Comparison of ENCODE assay signal across 1 cellular context in genomic region chr20:54207743-54208491, GRCh38.
TF ChIP-seq lines count a peak whose summit lies in the region.

A gene with protein sequence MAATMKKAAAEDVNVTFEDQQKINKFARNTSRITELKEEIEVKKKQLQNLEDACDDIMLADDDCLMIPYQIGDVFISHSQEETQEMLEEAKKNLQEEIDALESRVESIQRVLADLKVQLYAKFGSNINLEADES (plus strand): TSS chr20:54208087. CDS start chr20:54208101, 14 bp downstream.

TF ChIP-seq in HepG2, 621 proteins besides CTCF, POLR2A, EP300 and RAD21 (continued from another document and continues in another):
- TF ChIP-seq TCF7L2 (IDR thresholded peaks at IDR 0.05; ENCODE audit: low read depth, low read length) (no peak; the same call in 1 of the 2 replicates), ZNF670 (CRISPR knock-in tag; IDR thresholded peaks at IDR 0.05; ENCODE audit: borderline replicate concordance) (peak; percentile 71; the same call in 1 of the 2 replicates), MLLT10 (CRISPR knock-in tag; IDR thresholded peaks at IDR 0.05) (no peak), RBM22 (optimal IDR thresholded peaks at IDR 0.05; ENCODE audit: low read length) (peak; percentile 81), ZNF281 (CRISPR knock-in tag; IDR thresholded peaks at IDR 0.05; ENCODE audit: borderline replicate concordance) (peak; percentile 31; the same call in 1 of the 2 replicates), ONECUT2 (CRISPR knock-in tag; IDR thresholded peaks at IDR 0.05) (peak; percentile 44; the same call in 1 of the 2 replicates), KDM5A (IDR thresholded peaks at IDR 0.05; ENCODE audit: borderline replicate concordance, low read length) (peak; percentile 93), ATAD3A (CRISPR knock-in tag; IDR thresholded peaks at IDR 0.05) (no peak; the same call in 1 of the 2 replicates), HHEX (CRISPR knock-in tag; IDR thresholded peaks at IDR 0.05) (no peak; the same call in 1 of the 2 replicates), AHR (CRISPR knock-in tag; IDR thresholded peaks at IDR 0.05) (0 out of 2 replicates have a peak, but pooled peaks have one; percentile 80), HNRNPUL1 (IDR thresholded peaks at IDR 0.05; ENCODE audit: low read depth, low read length) (no peak), NFE2L2 (IDR thresholded peaks at IDR 0.05; ENCODE audit: low read length) (no peak), ZFP62 (CRISPR knock-in tag; IDR thresholded peaks at IDR 0.05) (no peak), NCOA2 (CRISPR knock-in tag; IDR thresholded peaks at IDR 0.05) (peak; percentile 68), ZNF160 (CRISPR knock-in tag; IDR thresholded peaks at IDR 0.05) (peak; percentile 70), ELK4 (CRISPR knock-in tag; IDR thresholded peaks at IDR 0.05; ENCODE audit: borderline replicate concordance) (no peak; the same call in none of the 2 replicates), ZNF768 (CRISPR knock-in tag; IDR thresholded peaks at IDR 0.05) (peak; percentile 81), NR2C2 (CRISPR knock-in tag; IDR thresholded peaks at IDR 0.05; ENCODE audit: borderline replicate concordance) (peak; percentile 83), ZNF556 (CRISPR knock-in tag; IDR thresholded peaks at IDR 0.05; ENCODE audit: borderline replicate concordance) (0 out of 2 replicates have a peak, but pooled peaks have one; percentile 84), ZXDC (CRISPR knock-in tag; IDR thresholded peaks at IDR 0.05) (no peak), KDM4B (CRISPR knock-in tag; IDR thresholded peaks at IDR 0.05) (peak; percentile 74; the same call in 1 of the 2 replicates), ZNF782 (CRISPR knock-in tag; IDR thresholded peaks at IDR 0.05; ENCODE audit: borderline replicate concordance) (peak; percentile 57), ZUFSP (CRISPR knock-in tag; IDR thresholded peaks at IDR 0.05; ENCODE audit: borderline replicate concordance) (no peak), MXI1 (IDR thresholded peaks at IDR 0.05; ENCODE audit: borderline replicate concordance, low read depth, low read length) (peak; percentile 92), PRDM10 (CRISPR knock-in tag; IDR thresholded peaks at IDR 0.05; ENCODE audit: low read depth) (peak; percentile 99), CENPBD1 (CRISPR knock-in tag; IDR thresholded peaks at IDR 0.05; ENCODE audit: borderline replicate concordance, low read depth) (no peak), ZBTB46 (CRISPR knock-in tag; IDR thresholded peaks at IDR 0.05; ENCODE audit: borderline replicate concordance) (no peak), ZNF274 (CRISPR knock-in tag; IDR thresholded peaks at IDR 0.05) (peak; percentile 66; the same call in 1 of the 2 replicates), ZNF317 (CRISPR knock-in tag; IDR thresholded peaks at IDR 0.05) (0 out of 2 replicates have a peak, but pooled peaks have one; percentile 55), ZNF441 (CRISPR knock-in tag; IDR thresholded peaks at IDR 0.05; ENCODE audit: borderline replicate concordance) (peak; percentile 63; the same call in 1 of the 2 replicates), ZSCAN9 (CRISPR knock-in tag; IDR thresholded peaks at IDR 0.05; ENCODE audit: borderline replicate concordance) (peak; percentile 93), RFXAP (CRISPR knock-in tag; IDR thresholded peaks at IDR 0.05; ENCODE audit: borderline replicate concordance) (peak; percentile 70), HOXA5 (CRISPR knock-in tag; IDR thresholded peaks at IDR 0.05) (peak; percentile 78), SP140L (CRISPR knock-in tag; IDR thresholded peaks at IDR 0.05; ENCODE audit: borderline replicate concordance) (peak; percentile 77; the same call in 1 of the 2 replicates), ZNF724P (CRISPR knock-in tag; IDR thresholded peaks at IDR 0.05; ENCODE audit: borderline replicate concordance) (peak; percentile 94; the same call in 1 of the 2 replicates), ELF3 (CRISPR knock-in tag; IDR thresholded peaks at IDR 0.05) (peak; percentile 77; the same call in 1 of the 2 replicates), ZNF773 (CRISPR knock-in tag; IDR thresholded peaks at IDR 0.05; ENCODE audit: borderline replicate concordance) (no peak), ZNF138 (CRISPR knock-in tag; IDR thresholded peaks at IDR 0.05; ENCODE audit: low read depth) (peak; percentile 96), ZNF180 (CRISPR knock-in tag; IDR thresholded peaks at IDR 0.05; ENCODE audit: borderline replicate concordance, low read depth) (peak; percentile 77; the same call in 1 of the 2 replicates), WIZ (CRISPR knock-in tag; IDR thresholded peaks at IDR 0.05) (peak; percentile 35)
- TF ChIP-seq, protein P1, sequence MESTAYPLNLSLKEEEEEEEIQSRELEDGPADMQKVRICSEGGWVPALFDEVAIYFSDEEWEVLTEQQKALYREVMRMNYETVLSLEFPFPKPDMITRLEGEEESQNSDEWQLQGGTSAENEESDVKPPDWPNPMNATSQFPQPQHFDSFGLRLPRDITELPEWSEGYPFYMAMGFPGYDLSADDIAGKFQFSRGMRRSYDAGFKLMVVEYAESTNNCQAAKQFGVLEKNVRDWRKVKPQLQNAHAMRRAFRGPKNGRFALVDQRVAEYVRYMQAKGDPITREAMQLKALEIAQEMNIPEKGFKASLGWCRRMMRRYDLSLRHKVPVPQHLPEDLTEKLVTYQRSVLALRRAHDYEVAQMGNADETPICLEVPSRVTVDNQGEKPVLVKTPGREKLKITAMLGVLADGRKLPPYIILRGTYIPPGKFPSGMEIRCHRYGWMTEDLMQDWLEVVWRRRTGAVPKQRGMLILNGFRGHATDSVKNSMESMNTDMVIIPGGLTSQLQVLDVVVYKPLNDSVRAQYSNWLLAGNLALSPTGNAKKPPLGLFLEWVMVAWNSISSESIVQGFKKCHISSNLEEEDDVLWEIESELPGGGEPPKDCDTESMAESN (CRISPR knock-in tag; conservative IDR thresholded peaks at IDR 0.05): peak; percentile 93
